Comparison of ENCODE assay signal across 21 cellular contexts in the genomic region with DNA sequence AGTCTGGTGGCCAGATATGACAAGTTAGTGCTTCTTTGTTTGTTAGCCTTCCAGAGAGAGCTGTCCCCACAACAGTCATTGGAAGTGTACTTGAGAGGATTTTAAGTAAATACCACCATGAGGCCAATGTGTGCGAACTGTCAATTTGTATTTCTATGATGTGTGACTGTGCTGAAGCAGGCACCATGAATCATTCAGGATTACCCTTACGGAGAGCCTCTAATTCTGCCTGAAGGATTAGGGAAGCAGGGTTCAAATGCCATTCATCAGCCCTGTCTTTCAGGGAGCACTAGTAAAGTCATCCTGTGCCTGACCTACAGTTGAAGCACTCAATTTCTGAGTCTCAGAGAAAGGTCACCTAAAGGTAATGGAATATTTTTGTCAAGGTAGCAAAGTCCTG.
"Had no signal": no experiment of that assay in that cellular context is flagged by ENCODE, and none has a peak within 500 bp of the region (broad histone marks: within the 10 kb centered on the region; RNA-seq: fewer than 3 reads in every experiment).

No MANE protein-coding gene starts in this region.

- H3K4me1 ChIP-seq: SJCRH30 had no signal

- ATAC-seq: HepG2 had no signal

- H3K36me3 ChIP-seq: SJCRH30 had no signal

- H3K4me3 ChIP-seq: SJCRH30 had no signal

- DNase-seq: IMR-90, Karpas-422, KG1, MM.1S, NCI-H1092 treated with DMSO at 0.1 percent for 48 hours, NCI-H1436, NCI-H187, NCI-H2029, NCI-H2081 treated with DMSO at 0.1 percent for 48 hours, NCI-H2171, NCI-H226, NCI-H446, NCI-H510A, NCI-H524 treated with DMSO at 0.1 percent for 48 hours, NCI-H69, NCI-H774, Right ventricle myocardium superior, RPMI8226, SJCRH30, SW 1271 had no signal

- H3K9me3 ChIP-seq: SJCRH30 had no signal

- H3K27me3 ChIP-seq: SJCRH30 had no signal

- H3K27ac ChIP-seq: SJCRH30 had no signal
